In the genomic region with DNA sequence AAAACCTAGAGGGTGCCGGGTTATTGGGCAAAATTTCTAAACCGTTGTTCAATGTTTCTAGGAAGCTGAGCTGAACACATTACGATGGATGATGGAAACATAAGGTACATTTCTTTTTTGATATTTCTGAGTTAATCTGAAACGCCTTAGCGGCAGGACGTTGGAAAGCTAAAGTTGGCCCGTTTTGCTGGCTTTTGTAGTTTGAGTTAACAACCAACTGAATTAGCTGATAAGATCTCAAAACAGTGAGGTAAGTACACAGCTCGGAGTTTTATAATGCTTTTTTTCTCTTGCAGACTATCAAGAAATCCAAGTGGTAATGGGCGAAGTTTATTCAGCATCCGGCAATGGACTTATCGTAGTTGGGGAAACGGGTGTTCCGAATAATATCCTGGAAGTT, we compare ENCODE assay signal across 8 cellular contexts.
DNase-seq lines count a peak whose midpoint lies in the region; ATAC-seq, FAIRE-seq and TF ChIP-seq lines count a peak whose summit lies in the region.

No MANE protein-coding gene starts in this region.

- peaks cover 0 to 6% of the 10 kb centered on the region in 2 donors for H3K4me1 ChIP-seq in ascending aorta
- peaks cover 44% of the 10 kb centered on the region for H3K4me1 ChIP-seq in HepG2 (ENCODE audit: insufficient read depth, low read length)
- H3K4me1 ChIP-seq in thyroid gland: peaks cover 24 to 31% of the 10 kb centered on the region in 2 donors

- H3K4me3 Mint-ChIP-seq in activated CD8-positive, alpha-beta memory T cell treated with anti-CD3 and anti-CD28 coated beads, Interleukin-2, amount 10 ng/mL, durations not matched to agents 7 days and 5 days: peak overlapping the region; percentile 96

- peaks cover 37% of the 10 kb centered on the region for H3K4me1 Mint-ChIP-seq in activated CD8-positive, alpha-beta memory T cell treated with anti-CD3 and anti-CD28 coated beads, Interleukin-2, amount 10 ng/mL, durations not matched to agents 7 days and 5 days

- in situ Hi-C loops in HepG2 (cut with HindIII; ENCODE audit: extremely low pct_ligation_motif_present, low pct_unique_long_range_greater_than_20kb): loop anchor here (10.0 kb wide), 1 partner anchor 205 kb away; no protein-coding TSS in a partner anchor

- no peak for TF ChIP-seq EP300 in HepG2 (IDR thresholded peaks at IDR 0.05; ENCODE audit: low read depth in 2 of 2, low read length in 2 of 2)
- TF ChIP-seq EP300 in HepG2 (CRISPR knock-in tag; IDR thresholded peaks at IDR 0.05; ENCODE audit: borderline replicate concordance): no peak

- H3K4me3 ChIP-seq in ascending aorta: peak overlapping the region; percentile 84 to 87
- peak overlapping the region; percentile 87 to 92 (median 87) for H3K4me3 ChIP-seq in HepG2 (replicated peaks in 1 of 3; ENCODE audit: insufficient read depth in 1 of 3, low read depth in 2 of 3, low read length in 3 of 3)
- peak overlapping the region; percentile 46 to 94 (median 64) for H3K4me3 ChIP-seq in thyroid gland (replicated peaks in 1 of 3)

- POLR2A ChIA-PET in HepG2 (lab: Yijun Ruan, JAX): no interaction called here

- no peaks in the 10 kb centered on the region for H3K27me3 Mint-ChIP-seq in activated CD8-positive, alpha-beta memory T cell treated with anti-CD3 and anti-CD28 coated beads, Interleukin-2, amount 10 ng/mL, durations not matched to agents 7 days and 5 days

- FAIRE-seq in HepG2 (lab: Jason Lieb, UNC): no peak

- peaks cover 40% of the 10 kb centered on the region for H3K36me3 Mint-ChIP-seq in activated CD8-positive, alpha-beta memory T cell treated with anti-CD3 and anti-CD28 coated beads, Interleukin-2, amount 10 ng/mL, durations not matched to agents 7 days and 5 days

- H3K27ac ChIP-seq in ascending aorta (peak overlapping the region; percentile 92 to 94), HepG2 (ENCODE audit: extremely low read length, insufficient read depth, low read length) (peak overlapping the region; percentile 95), thyroid gland (peak overlapping the region; percentile 89 to 95 (median 94))

- DNase-seq in activated CD8-positive, alpha-beta memory T cell treated with anti-CD3 and anti-CD28 coated beads, Interleukin-2, amount 10 ng/mL, durations not matched to agents 7 days and 5 days: no peak
- DNase-seq in activated CD8-positive, alpha-beta memory T cell treated with anti-CD3 and anti-CD28 coated beads, Interleukin-2, amount 50 U/mL, for 48 hours: no peak
- DNase-seq in ascending aorta (ENCODE audit: low spot score in 2 of 2) (no peak), HepG2 (ENCODE audit: low spot score) (no peak), thyroid gland (no peak), NCI-H2196 (lab: John Stamatoyannopoulos, UW; ENCODE audit: unreplicated experiment) (no peak)

- peaks cover 19% of the 10 kb centered on the region for H3K79me2 ChIP-seq in HepG2 (ENCODE audit: insufficient read depth, low read length)

- CTCF ChIA-PET in activated CD8-positive, alpha-beta memory T cell treated with anti-CD3 and anti-CD28 coated beads, Interleukin-2, amount 10 ng/mL, durations not matched to agents 7 days and 5 days (lab: Charles Lee): interaction anchor here (1.1 kb wide), 1 partner anchor 73 kb away, joined by 4 read pairs; a partner anchor contains a TSS
- CTCF ChIA-PET in HepG2 (lab: Yijun Ruan, JAX; ENCODE audit: low intra/inter-chr PET ratio, low total read pairs): no interaction called here

- H3K9ac ChIP-seq in HepG2 (ENCODE audit: insufficient read depth, low read depth, low read length): peak overlapping the region; percentile 99

- intact Hi-C loops in ascending aorta (cut with DNase I) (loop anchor here (2.0 kb wide), 2 partner anchors 311 to 405 kb away; a partner anchor contains a TSS), HepG2 (cut with micrococcal nuclease; ENCODE audit: unreplicated experiment) (no loop called here), thyroid gland (cut with DNase I) (loop anchor here (5.0 kb wide), 1 partner anchor 403 kb away; no protein-coding TSS in a partner anchor)

- TF ChIP-seq RAD21 in HepG2 (CRISPR knock-in tag; IDR thresholded peaks at IDR 0.05): no peak

- H3K27me3 ChIP-seq in ascending aorta: no peaks in the 10 kb centered on the region
- no peaks in the 10 kb centered on the region; a peak in 1 of 5 replicates for H3K27me3 ChIP-seq in HepG2 (ENCODE audit: control insufficient read depth in 1 of 2, insufficient read depth in 2 of 2, low read length in 2 of 2)
- H3K27me3 ChIP-seq in thyroid gland: no peaks in the 10 kb centered on the region

- peak overlapping the region; percentile 77 for H3K4me2 ChIP-seq in HepG2 (ENCODE audit: low read depth, low read length)

- no peaks in the 10 kb centered on the region for H3K9me3 ChIP-seq in ascending aorta
- no peaks in the 10 kb centered on the region for H3K9me3 ChIP-seq in HepG2 (ENCODE audit: low read length)
- no peaks in the 10 kb centered on the region for H3K9me3 ChIP-seq in thyroid gland

- TF ChIP-seq CTCF in ascending aorta (IDR thresholded peaks at IDR 0.05) (no peak), HepG2 (CRISPR knock-in tag; IDR thresholded peaks at IDR 0.05) (no peak), thyroid gland (IDR thresholded peaks at IDR 0.05) (no peak)

- BruUV-seq in HepG2 (replicated peaks; lab: Mats Ljungman, UMichigan): no TSS peak

- H4K20me1 ChIP-seq in HepG2 (ENCODE audit: insufficient read depth, low read length): peaks cover 20% of the 10 kb centered on the region

- WGBS in HepG2 (ENCODE audit: low lambda C conversion rate): 0% methylated on average over 13 of the region's 13 CpGs
- WGBS in thyroid gland, 2 donors: 2 to 3% methylated on average over 13 of the region's 13 CpGs

- H2AFZ ChIP-seq in HepG2 (ENCODE audit: low read length): no peak overlapping the region

- no peaks in the 10 kb centered on the region for H3K36me3 ChIP-seq in ascending aorta
- peaks cover 1 to 2% of the 10 kb centered on the region in 2 experiments; a peak in 1 of 5 replicates for H3K36me3 ChIP-seq in HepG2 (replicated peaks in 1 of 2; ENCODE audit: control insufficient read depth in 1 of 2, insufficient read depth in 2 of 2, low read length in 2 of 2)
- no peaks in the 10 kb centered on the region for H3K36me3 ChIP-seq in thyroid gland

- H3K27ac Mint-ChIP-seq in activated CD8-positive, alpha-beta memory T cell treated with anti-CD3 and anti-CD28 coated beads, Interleukin-2, amount 10 ng/mL, durations not matched to agents 7 days and 5 days: peak overlapping the region; percentile 99

- no peaks in the 10 kb centered on the region for H3K9me3 Mint-ChIP-seq in activated CD8-positive, alpha-beta memory T cell treated with anti-CD3 and anti-CD28 coated beads, Interleukin-2, amount 10 ng/mL, durations not matched to agents 7 days and 5 days (ENCODE audit: low read depth)

- no peak for TF ChIP-seq POLR2A in HepG2 (IDR thresholded peaks at IDR 0.05; ENCODE audit: insufficient read depth in 1 of 2, low read depth in 2 of 2, low read length in 2 of 2)
- no peak for TF ChIP-seq POLR2A in thyroid gland (IDR thresholded peaks at IDR 0.05)

- ATAC-seq in activated CD8-positive, alpha-beta memory T cell treated with anti-CD3 and anti-CD28 coated beads, Interleukin-2, amount 10 ng/mL, durations not matched to agents 7 days and 5 days: no peak
- no peak for ATAC-seq in HepG2
- no peak for ATAC-seq in GM19324 (IDR thresholded peaks at IDR 0.05; ENCODE audit: low FRiP score, unreplicated experiment)
- no peak for ATAC-seq in HG02571 (IDR thresholded peaks at IDR 0.05; ENCODE audit: unreplicated experiment)

TF ChIP-seq in HepG2, 621 proteins besides CTCF, POLR2A, EP300 and RAD21 (continues in another document):
- peak; percentile 77; the same call in 1 of the 2 replicates for TF ChIP-seq REL (CRISPR knock-in tag; conservative IDR thresholded peaks at IDR 0.05)
- TF ChIP-seq, protein P1, sequence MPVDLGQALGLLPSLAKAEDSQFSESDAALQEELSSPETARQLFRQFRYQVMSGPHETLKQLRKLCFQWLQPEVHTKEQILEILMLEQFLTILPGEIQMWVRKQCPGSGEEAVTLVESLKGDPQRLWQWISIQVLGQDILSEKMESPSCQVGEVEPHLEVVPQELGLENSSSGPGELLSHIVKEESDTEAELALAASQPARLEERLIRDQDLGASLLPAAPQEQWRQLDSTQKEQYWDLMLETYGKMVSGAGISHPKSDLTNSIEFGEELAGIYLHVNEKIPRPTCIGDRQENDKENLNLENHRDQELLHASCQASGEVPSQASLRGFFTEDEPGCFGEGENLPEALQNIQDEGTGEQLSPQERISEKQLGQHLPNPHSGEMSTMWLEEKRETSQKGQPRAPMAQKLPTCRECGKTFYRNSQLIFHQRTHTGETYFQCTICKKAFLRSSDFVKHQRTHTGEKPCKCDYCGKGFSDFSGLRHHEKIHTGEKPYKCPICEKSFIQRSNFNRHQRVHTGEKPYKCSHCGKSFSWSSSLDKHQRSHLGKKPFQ (CRISPR knock-in tag; IDR thresholded peaks at IDR 0.05; ENCODE audit: insufficient replicate concordance): peak; percentile 33
- no peak for TF ChIP-seq ZNF354B (CRISPR knock-in tag; IDR thresholded peaks at IDR 0.05)
- no peak for TF ChIP-seq IKZF4 (CRISPR knock-in tag; IDR thresholded peaks at IDR 0.05; ENCODE audit: borderline replicate concordance, low read depth, not compliant biosample characterization)
- TF ChIP-seq, protein P2, sequence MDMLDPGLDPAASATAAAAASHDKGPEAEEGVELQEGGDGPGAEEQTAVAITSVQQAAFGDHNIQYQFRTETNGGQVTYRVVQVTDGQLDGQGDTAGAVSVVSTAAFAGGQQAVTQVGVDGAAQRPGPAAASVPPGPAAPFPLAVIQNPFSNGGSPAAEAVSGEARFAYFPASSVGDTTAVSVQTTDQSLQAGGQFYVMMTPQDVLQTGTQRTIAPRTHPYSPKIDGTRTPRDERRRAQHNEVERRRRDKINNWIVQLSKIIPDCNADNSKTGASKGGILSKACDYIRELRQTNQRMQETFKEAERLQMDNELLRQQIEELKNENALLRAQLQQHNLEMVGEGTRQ (IDR thresholded peaks at IDR 0.05; ENCODE audit: low read depth, low read length): no peak
- TF ChIP-seq, protein P2 (CRISPR knock-in tag; IDR thresholded peaks at IDR 0.05; ENCODE audit: borderline replicate concordance): peak; percentile 45; the same call in 1 of the 2 replicates
- no peak for TF ChIP-seq PCBP1 (IDR thresholded peaks at IDR 0.05; ENCODE audit: borderline replicate concordance, low read depth, low read length)
- TF ChIP-seq FOSL2 (CRISPR knock-in tag; IDR thresholded peaks at IDR 0.05): no peak
- no peak for TF ChIP-seq GLI4 (CRISPR knock-in tag; IDR thresholded peaks at IDR 0.05; ENCODE audit: borderline replicate concordance)
- TF ChIP-seq HOXA9 (CRISPR knock-in tag; IDR thresholded peaks at IDR 0.05; ENCODE audit: borderline replicate concordance): no peak
